In genomic region chr17:34991606-34992005, GRCh38 we compare ENCODE assay signal across 23 cellular contexts. TPM values are rescaled to one million over a fixed set of nuclear protein-coding genes. Genes with fewer than 3 reads are reported as not detected.
DNase-seq lines count a peak whose midpoint lies in the region; ATAC-seq, FAIRE-seq and TF ChIP-seq lines count a peak whose summit lies in the region.
"Had no signal": no experiment of that assay in that cellular context is flagged by ENCODE, and none has a peak within 500 bp of the region (broad histone marks: within the 10 kb centered on the region; RNA-seq: fewer than 3 reads in every experiment).

No MANE protein-coding gene starts in this region.

- SMC1A ChIA-PET in GM12878 (lab: Charles Lee; ENCODE audit: uncharacterized antibody, unreplicated experiment), result interaction anchor here (0.7 to 2.4 kb wide), 7 partner anchors 10 to 129 kb away, joined by 3 to 13 read pairs (median 3); no protein-coding TSS in a partner anchor

- BruUV-seq in GM12878 (replicated peaks; lab: Mats Ljungman, UMichigan), result no TSS peak

- peaks cover 59% of the 10 kb centered on the region for H3K36me3 Mint-ChIP-seq in activated CD8-positive, alpha-beta memory T cell treated with anti-CD3 and anti-CD28 coated beads, Interleukin-2, amount 10 ng/mL, durations not matched to agents 7 days and 5 days
- peaks cover 92% of the 10 kb centered on the region for H3K36me3 Mint-ChIP-seq in endodermal cell (ENCODE audit: low read depth)

- POLR2A ChIA-PET in GM12878 (lab: Charles Lee), result interaction anchor here (1.1 kb wide), 1 partner anchor 10 kb away, joined by 4 read pairs; no protein-coding TSS in a partner anchor

- H3K4me1 ChIP-seq in GM12878 (ENCODE audit: control insufficient read depth, insufficient read depth, low read length) (peaks cover 3% of the 10 kb centered on the region; the same call in 1 of the 2 replicates), spleen (peaks cover 0 to 68% (median 28%) of the 10 kb centered on the region in 6 donors), endodermal cell (ENCODE audit: control insufficient read depth, insufficient read depth, low read length) (peaks cover 3% of the 10 kb centered on the region)

- no peak for DNase-seq in activated CD8-positive, alpha-beta memory T cell treated with anti-CD3 and anti-CD28 coated beads, Interleukin-2, amount 10 ng/mL, durations not matched to agents 7 days and 5 days
- DNase-seq in activated CD8-positive, alpha-beta memory T cell treated with anti-CD3 and anti-CD28 coated beads, Interleukin-2, amount 50 U/mL, for 4 hours, result no peak
- DNase-seq in MV-4-11 (lab: John Stamatoyannopoulos, UW), result peak; percentile 68
- no peak for DNase-seq in GM12878 (ENCODE audit: low read depth, low spot score)
- DNase-seq in spleen, result no peak
- DNase-seq in effector CD8-positive, alpha-beta T cell (lab: John Stamatoyannopoulos, UW), result no peak
- no peak for DNase-seq in endodermal cell
- no peak for DNase-seq in stimulated activated naive CD4-positive, alpha-beta T cell treated with Interleukin-2 at 50 U/mL for 16 hours (lab: John Stamatoyannopoulos, UW)
- DNase-seq: activated CD4-positive, alpha-beta T cell treated with anti-CD3 and anti-CD28 coated beads, Interleukin-2, amount 50 U/mL, for 48 hours; CD4-positive, alpha-beta memory T cell; heart left ventricle; left colon; mesenchymal stem cell; NCI-H2227 treated with DMSO at 0.1 percent for 48 hours; NCI-H69; stimulated activated naive CD8-positive, alpha-beta T cell treated with anti-CD3 and anti-CD28 coated beads, Interleukin-15, amount 100 ng/mL, for 72 hours; T-cell had no signal

- WGBS in GM12878 (ENCODE audit: insufficient coverage, insufficient replicate concordance, low lambda C conversion rate, missing lambda C conversion rate), result 96% methylated on average over 3 of the region's 3 CpGs
- 48 to 77% (median 68%) methylated on average over 3 of the region's 3 CpGs for WGBS in spleen, 5 donors
- 85 to 100% methylated on average over 2 to 3 of the region's 3 CpGs for WGBS in endodermal cell (ENCODE audit: insufficient coverage in 1 of 2, insufficient read length in 1 of 2), 2 experiments

- H3K9ac ChIP-seq in GM12878 (ENCODE audit: control insufficient read depth, insufficient read depth, low read length) (no peak overlapping the region; the same call in 1 of the 2 replicates), endodermal cell (ENCODE audit: extremely low read depth, low read length, poor library complexity, severe bottlenecking) (no peak overlapping the region)

- no peak for TF ChIP-seq POLR2A in GM12878 (IDR thresholded peaks at IDR 0.05; ENCODE audit: low read depth, low read length)
- no peak for TF ChIP-seq POLR2A in spleen (IDR thresholded peaks at IDR 0.05)

- H3K9me3 ChIP-seq in GM12878 (replicated peaks; ENCODE audit: control insufficient read depth, insufficient read depth, low read length) (no peaks in the 10 kb centered on the region), spleen (no peaks in the 10 kb centered on the region), endodermal cell (ENCODE audit: control insufficient read depth, low read length) (no peaks in the 10 kb centered on the region)
- H3K9me3 ChIP-seq: heart left ventricle, SJSA1, tibial nerve had no signal

- no peak for TF ChIP-seq CTCF in GM12878 (IDR thresholded peaks at IDR 0.05 in 2 of 3, conservative IDR thresholded peaks at IDR 0.05 in 1 of 3; ENCODE audit: control insufficient read depth in 2 of 3, extremely low read depth in 1 of 3, insufficient read depth in 1 of 3, low read depth in 3 of 3, low read length in 3 of 3)
- no peak for TF ChIP-seq CTCF in spleen (IDR thresholded peaks at IDR 0.05 in 8 of 11, conservative IDR thresholded peaks at IDR 0.05 in 3 of 11)
- no peak for TF ChIP-seq CTCF in endodermal cell (conservative IDR thresholded peaks at IDR 0.05)

- H3K9me3 Mint-ChIP-seq in activated CD8-positive, alpha-beta memory T cell treated with anti-CD3 and anti-CD28 coated beads, Interleukin-2, amount 10 ng/mL, durations not matched to agents 7 days and 5 days (ENCODE audit: low read depth), result no peaks in the 10 kb centered on the region
- no peaks in the 10 kb centered on the region for H3K9me3 Mint-ChIP-seq in endodermal cell
- H3K9me3 Mint-ChIP-seq: brain; CD4-positive, alpha-beta memory T cell; stimulated activated naive CD8-positive, alpha-beta T cell treated with anti-CD3 and anti-CD28 coated beads, Interleukin-15, amount 100 ng/mL, for 72 hours; T-cell had no signal

- no peak overlapping the region for H3K4me2 ChIP-seq in GM12878 (ENCODE audit: control insufficient read depth, insufficient read depth)

- H3K79me2 ChIP-seq in GM12878 (ENCODE audit: control insufficient read depth, insufficient read depth, low read length), result no peaks in the 10 kb centered on the region

- no peak overlapping the region for H2AFZ ChIP-seq in GM12878 (ENCODE audit: control insufficient read depth, low read depth, low read length)

- H3K4me3 Mint-ChIP-seq in activated CD8-positive, alpha-beta memory T cell treated with anti-CD3 and anti-CD28 coated beads, Interleukin-2, amount 10 ng/mL, durations not matched to agents 7 days and 5 days, result peak overlapping the region; percentile 23
- H3K4me3 Mint-ChIP-seq in endodermal cell, result no peak overlapping the region
- H3K4me3 Mint-ChIP-seq: brain; stimulated activated naive CD8-positive, alpha-beta T cell treated with anti-CD3 and anti-CD28 coated beads, Interleukin-15, amount 100 ng/mL, for 72 hours; T-cell had no signal

- TF ChIP-seq RAD21 in GM12878 (IDR thresholded peaks at IDR 0.05; ENCODE audit: insufficient read depth, low read depth, low read length), result no peak

- no peak for TF ChIP-seq EP300 in GM12878 (IDR thresholded peaks at IDR 0.05; ENCODE audit: borderline replicate concordance in 1 of 2, control insufficient read depth in 1 of 2, low read depth in 2 of 2, low read length in 2 of 2)

- no peak for FAIRE-seq in GM12878 (lab: Jason Lieb, UNC)
- FAIRE-seq: GM12891, H1 had no signal

- H4K20me1 ChIP-seq in GM12878 (ENCODE audit: control insufficient read depth, insufficient read depth), result no peaks in the 10 kb centered on the region

- H3K27me3 Mint-ChIP-seq in activated CD8-positive, alpha-beta memory T cell treated with anti-CD3 and anti-CD28 coated beads, Interleukin-2, amount 10 ng/mL, durations not matched to agents 7 days and 5 days, result no peaks in the 10 kb centered on the region
- no peaks in the 10 kb centered on the region for H3K27me3 Mint-ChIP-seq in endodermal cell (ENCODE audit: insufficient read depth)
- H3K27me3 Mint-ChIP-seq: CD4-positive, alpha-beta memory T cell; progenitor cell of endocrine pancreas; stimulated activated naive CD8-positive, alpha-beta T cell treated with anti-CD3 and anti-CD28 coated beads, Interleukin-15, amount 100 ng/mL, for 72 hours; T-cell had no signal

- H3K27ac Mint-ChIP-seq in activated CD8-positive, alpha-beta memory T cell treated with anti-CD3 and anti-CD28 coated beads, Interleukin-2, amount 10 ng/mL, durations not matched to agents 7 days and 5 days, result peak overlapping the region; percentile 97
- H3K27ac Mint-ChIP-seq in endodermal cell, result no peak overlapping the region
- H3K27ac Mint-ChIP-seq: stimulated activated naive CD8-positive, alpha-beta T cell treated with anti-CD3 and anti-CD28 coated beads, Interleukin-15, amount 100 ng/mL, for 72 hours; T-cell had no signal

- peak; percentile 12 for ATAC-seq in activated CD8-positive, alpha-beta memory T cell treated with anti-CD3 and anti-CD28 coated beads, Interleukin-2, amount 10 ng/mL, durations not matched to agents 7 days and 5 days
- ATAC-seq in GM12878, result no peak
- ATAC-seq: stimulated activated naive CD8-positive, alpha-beta T cell treated with anti-CD3 and anti-CD28 coated beads, Interleukin-15, amount 100 ng/mL, for 72 hours; T-cell had no signal

- H3K27me3 ChIP-seq in GM12878 (replicated peaks in 1 of 2; ENCODE audit: control insufficient read depth in 2 of 2, insufficient read depth in 2 of 2, low read length in 1 of 2) (no peaks in the 10 kb centered on the region), spleen (replicated peaks in 1 of 7) (no peaks in the 10 kb centered on the region), endodermal cell (ENCODE audit: control insufficient read depth, insufficient read depth, low read length, poor library complexity, severe bottlenecking) (no peaks in the 10 kb centered on the region)
- H3K27me3 ChIP-seq: heart left ventricle, SJSA1, tibial nerve had no signal

- RAD21 ChIA-PET in GM12878 (lab: Charles Lee; ENCODE audit: unreplicated experiment), result interaction anchor here (0.8 to 1.3 kb wide), 3 partner anchors 9 to 129 kb away, joined by 3 to 4 read pairs (median 3); no protein-coding TSS in a partner anchor

- in situ Hi-C loops in GM12878 (cut with MboI), result no loop called here

- peak overlapping the region; percentile 40 for H3K27ac ChIP-seq in GM12878 (ENCODE audit: control insufficient read depth, insufficient read depth)
- peak overlapping the region in 7 of 8 donors; percentile 8 to 82 (median 69) for H3K27ac ChIP-seq in spleen
- no peak overlapping the region for H3K27ac ChIP-seq in endodermal cell (ENCODE audit: low read depth, low read length)
- H3K27ac ChIP-seq: SJSA1, tibial nerve had no signal

- intact Hi-C loops in GM12878 (cut with micrococcal nuclease; ENCODE audit: unreplicated experiment) (no loop called here), spleen (cut with DNase I; ENCODE audit: low total_unique reads) (no loop called here)

- H3K36me3 ChIP-seq in GM12878 (ENCODE audit: control insufficient read depth in 2 of 2, insufficient read depth in 2 of 2, low read length in 1 of 2) (peaks cover 12 to 23% of the 10 kb centered on the region in 2 experiments; a peak in 3 of 4 replicates), spleen (peaks cover 8 to 100% (median 77%) of the 10 kb centered on the region in 6 donors), endodermal cell (ENCODE audit: control insufficient read depth, insufficient read depth, low read length) (peaks cover 95% of the 10 kb centered on the region)

- CTCF ChIA-PET in activated CD8-positive, alpha-beta memory T cell treated with anti-CD3 and anti-CD28 coated beads, Interleukin-2, amount 10 ng/mL, durations not matched to agents 7 days and 5 days (lab: Charles Lee), result interaction anchor here (0.8 to 4.9 kb wide), 11 partner anchors 10 to 593 kb away, joined by 3 to 29 read pairs (median 5); partner anchors contain the start of genes CCT6B, LIG3, RAD51D and RFFL
- CTCF ChIA-PET in GM12878 (lab: Yijun Ruan, JAX), result interaction anchor here (0.6 to 2.3 kb wide), 5 partner anchors 9 to 755 kb away, joined by 3 to 11 read pairs (median 4); no protein-coding TSS in a partner anchor

- H3K4me3 ChIP-seq in GM12878 (no peak overlapping the region), spleen (no peak overlapping the region), endodermal cell (ENCODE audit: low read length) (no peak overlapping the region)
- H3K4me3 ChIP-seq: heart left ventricle, SJSA1, tibial nerve had no signal

- H3K4me1 Mint-ChIP-seq in activated CD8-positive, alpha-beta memory T cell treated with anti-CD3 and anti-CD28 coated beads, Interleukin-2, amount 10 ng/mL, durations not matched to agents 7 days and 5 days, result peaks cover 63% of the 10 kb centered on the region
- peaks cover 12% of the 10 kb centered on the region for H3K4me1 Mint-ChIP-seq in endodermal cell
- H3K4me1 Mint-ChIP-seq: brain; stimulated activated naive CD8-positive, alpha-beta T cell treated with anti-CD3 and anti-CD28 coated beads, Interleukin-15, amount 100 ng/mL, for 72 hours had no signal

RNA-seq across cellular contexts. Expression of gene LIG3, which starts 11.3 kb away (rescaled TPM):
- 10 to 100 TPM; 54.4 to 56.5 TPM for total RNA-seq in activated CD8-positive, alpha-beta memory T cell treated with anti-CD3 and anti-CD28 coated beads, Interleukin-2, amount 10 ng/mL, durations not matched to agents 7 days and 5 days
- total RNA-seq in GM12878 (2013; cell fraction: nucleolus; rRNA removed), result 85.6 and 106 TPM in 2 replicates
- total RNA-seq in GM12878 (2014; rRNA removed) (33.8 and 38.1 TPM in 2 replicates), GM12878 (2014; rRNA removed; fragmentation: Illumina TruSeq; extraction: Trizol) (30.2 and 30.6 TPM in 2 replicates), GM12878 (2021) (37.6 and 38.7 TPM in 2 replicates), spleen (10 to 100 TPM; 30.9 to 63.1 (median 38.0) TPM), endodermal cell (100 to 1,000 TPM; 110 to 130 TPM)
- 8.3 TPM for polyA plus RNA-seq in GM12878 (2011; ENCODE audit: low read depth)
- polyA plus RNA-seq in GM12878 (2011; rRNA removed) (37.4 and 41.7 TPM in 2 replicates), GM12878 (2014; fragmentation: Illumina TruSeq; extraction: Trizol) (31.3 and 36.2 TPM in 2 replicates), GM12878 (2014; fragmentation: Nextera tagmentation; extraction: Ambion mirVana) (1 to 10 TPM; 6.5 to 6.6 TPM), GM12878 (2014; rRNA removed) (37.1 and 45.4 TPM in 2 replicates), GM12878 (2016; fragmentation: Nextera tagmentation; extraction: Ambion mirVana) (10 to 100 TPM; 24.3 to 26.3 TPM), spleen (1 to 10 TPM; 4.5 to 9.1 (median 4.7) TPM)
- polyA plus RNA-seq in GM12878 (2011; cell fraction: cytosol; rRNA removed), result 35.6 and 44.5 TPM in 2 replicates
- polyA plus RNA-seq in GM12878 (2011; cell fraction: nucleus; rRNA removed), result 88.4 and 90.2 TPM in 2 replicates
- polyA plus RNA-seq in GM12878 (2012), result 13.2 and 17.9 TPM in 2 replicates
- polyA minus RNA-seq in GM12878 (2011; rRNA and poly(A)+ RNA removed), result 66.9 and 103 TPM in 2 replicates
- polyA minus RNA-seq in GM12878 (2011; cell fraction: cytosol; rRNA and poly(A)+ RNA removed), result 21.4 and 23.9 TPM in 2 replicates
- polyA minus RNA-seq in GM12878 (2011; cell fraction: nucleus; rRNA and poly(A)+ RNA removed), result 42.1 and 68.8 TPM in 2 replicates
- 73.1 TPM for polyA plus RNA-seq in endodermal cell (2013, experiment 1 of 2)
- polyA plus RNA-seq in endodermal cell (2013, experiment 2 of 2), result 55.9 TPM

RNA-seq across cellular contexts. Expression of gene ZNF830, which starts 30.3 kb away (rescaled TPM):
- 10 to 100 TPM; 27.7 to 32.7 TPM for total RNA-seq in activated CD8-positive, alpha-beta memory T cell treated with anti-CD3 and anti-CD28 coated beads, Interleukin-2, amount 10 ng/mL, durations not matched to agents 7 days and 5 days
- total RNA-seq in GM12878 (2013; cell fraction: nucleolus; rRNA removed), result 18.3 and 20.7 TPM in 2 replicates
- total RNA-seq in GM12878 (2014; rRNA removed) (9.7 and 11.3 TPM in 2 replicates), GM12878 (2014; rRNA removed; fragmentation: Illumina TruSeq; extraction: Trizol) (18.5 and 19.9 TPM in 2 replicates), GM12878 (2021) (13.6 and 14.9 TPM in 2 replicates), spleen (10 to 100 TPM; 13.2 to 23.7 (median 18.0) TPM), endodermal cell (10 to 100 TPM; 18.5 to 23.3 TPM)
- 4.0 TPM for polyA plus RNA-seq in GM12878 (2011; ENCODE audit: low read depth)
- polyA plus RNA-seq in GM12878 (2011; rRNA removed) (12.0 and 20.7 TPM in 2 replicates), GM12878 (2014; fragmentation: Illumina TruSeq; extraction: Trizol) (12.3 and 15.2 TPM in 2 replicates), GM12878 (2014; fragmentation: Nextera tagmentation; extraction: Ambion mirVana) (10 to 100 TPM; 10.6 to 15.4 TPM), GM12878 (2014; rRNA removed) (10.5 and 15.0 TPM in 2 replicates), GM12878 (2016; fragmentation: Nextera tagmentation; extraction: Ambion mirVana) (10 to 100 TPM; 16.2 to 16.8 TPM), spleen (10 to 100 TPM; 17.2 to 22.0 (median 18.7) TPM)
- 5.6 and 6.8 TPM in 2 replicates for polyA plus RNA-seq in GM12878 (2011; cell fraction: cytosol; rRNA removed)
- polyA plus RNA-seq in GM12878 (2011; cell fraction: nucleus; rRNA removed), result 9.2 and 11.8 TPM in 2 replicates
- polyA plus RNA-seq in GM12878 (2012), result 6.8 and 11.1 TPM in 2 replicates
- 5.1 and 6.5 TPM in 2 replicates for polyA minus RNA-seq in GM12878 (2011; rRNA and poly(A)+ RNA removed)
- 2.9 and 3.2 TPM in 2 replicates for polyA minus RNA-seq in GM12878 (2011; cell fraction: cytosol; rRNA and poly(A)+ RNA removed)
- 8.6 and 13.1 TPM in 2 replicates for polyA minus RNA-seq in GM12878 (2011; cell fraction: nucleus; rRNA and poly(A)+ RNA removed)
- 12.4 TPM for polyA plus RNA-seq in endodermal cell (2013, experiment 1 of 2)
- polyA plus RNA-seq in endodermal cell (2013, experiment 2 of 2), result 8.3 TPM

RNA-seq across cellular contexts. Expression of gene CCT6B, which starts 30.3 kb away (rescaled TPM):
- total RNA-seq in activated CD8-positive, alpha-beta memory T cell treated with anti-CD3 and anti-CD28 coated beads, Interleukin-2, amount 10 ng/mL, durations not matched to agents 7 days and 5 days, result 1 to 10 TPM; 1.9 to 2.4 TPM
- total RNA-seq in GM12878 (2013; cell fraction: nucleolus; rRNA removed), result 1.4 and 1.8 TPM in 2 replicates
- total RNA-seq in GM12878 (2014; rRNA removed), result 1.9 and 2.2 TPM in 2 replicates
- 2.6 and 3.1 TPM in 2 replicates for total RNA-seq in GM12878 (2014; rRNA removed; fragmentation: Illumina TruSeq; extraction: Trizol)
- total RNA-seq in GM12878 (2021), result 2.8 TPM in 2 replicates
- polyA plus RNA-seq in GM12878 (2011; ENCODE audit: low read depth), result 2.2 TPM
- polyA plus RNA-seq in GM12878 (2011; rRNA removed), result 1.6 and 2.5 TPM in 2 replicates
- 0.39 and 0.57 TPM in 2 replicates for polyA plus RNA-seq in GM12878 (2011; cell fraction: cytosol; rRNA removed)
- polyA plus RNA-seq in GM12878 (2011; cell fraction: nucleus; rRNA removed), result 0.91 and 0.95 TPM in 2 replicates
- 3.7 and 4.3 TPM in 2 replicates for polyA plus RNA-seq in GM12878 (2012)
- polyA plus RNA-seq in GM12878 (2014; fragmentation: Illumina TruSeq; extraction: Trizol), result 2.5 and 3.2 TPM in 2 replicates
- 1 to 10 TPM; 3.9 to 6.1 TPM for polyA plus RNA-seq in GM12878 (2014; fragmentation: Nextera tagmentation; extraction: Ambion mirVana)
- polyA plus RNA-seq in GM12878 (2014; rRNA removed), result 1.6 and 2.4 TPM in 2 replicates
- polyA plus RNA-seq in GM12878 (2016; fragmentation: Nextera tagmentation; extraction: Ambion mirVana), result 1 to 10 TPM; 2.1 to 2.6 TPM
- 0.59 and 0.82 TPM in 2 replicates for polyA minus RNA-seq in GM12878 (2011; rRNA and poly(A)+ RNA removed)
- polyA minus RNA-seq in GM12878 (2011; cell fraction: cytosol; rRNA and poly(A)+ RNA removed), result 0.62 TPM in 1 of 2 replicates, not detected in the other
- polyA minus RNA-seq in GM12878 (2011; cell fraction: nucleus; rRNA and poly(A)+ RNA removed), result 0.48 and 1.1 TPM in 2 replicates
- 1 to 10 TPM; 1.3 to 7.6 (median 3.2) TPM for total RNA-seq in spleen
- polyA plus RNA-seq in spleen, result 1 to 10 TPM; 2.2 to 3.3 (median 2.7) TPM
- total RNA-seq in endodermal cell, result 1 to 10 TPM in 1 of 2 donors, under 1 TPM in 1; 0.88 to 2.8 TPM
- 2.4 TPM for polyA plus RNA-seq in endodermal cell (2013, experiment 1 of 2)
- 1.9 TPM for polyA plus RNA-seq in endodermal cell (2013, experiment 2 of 2)
